ENCODE assay signal across 8 cellular contexts in genomic region chr12:39441189-39441962, GRCh38. TPM values are rescaled to one million over a fixed set of nuclear protein-coding genes. Genes with fewer than 3 reads are reported as not detected.
DNase-seq lines count a peak whose midpoint lies in the region; ATAC-seq and TF ChIP-seq lines count a peak whose summit lies in the region.

No MANE protein-coding gene starts in this region.

- no peak for TF ChIP-seq EP300 in tibial nerve (IDR thresholded peaks at IDR 0.05)

- peak overlapping the region; percentile 91 for H3K4me3 ChIP-seq in adipocyte (ENCODE audit: low read length)
- H3K4me3 ChIP-seq in liver (ENCODE audit: low read depth in 1 of 3, low read length in 3 of 3), result peak overlapping the region; percentile 85 to 98 (median 90)
- peak overlapping the region in 2 of 4 donors; percentile 83 for H3K4me3 ChIP-seq in tibial nerve

- 52% methylated on average over 5 of the region's 5 CpGs for WGBS in liver
- 59 to 62% methylated on average over 5 of the region's 5 CpGs for WGBS in tibial nerve, 2 donors

- H3K27ac Mint-ChIP-seq in activated naive CD4-positive, alpha-beta T cell treated with anti-CD3 and anti-CD28 coated beads, Interleukin-2, amount 10 ng/mL, durations not matched to agents 7 days and 5 days, result no peak overlapping the region
- H3K27ac Mint-ChIP-seq in activated naive CD4-positive, alpha-beta T cell treated with anti-CD3 and anti-CD28 coated beads, Interleukin-2, amount 50 U/mL, for 72 hours, result peak overlapping the region in 1 of 2 donors; percentile 89

- peak overlapping the region; percentile 82 for H3K9ac ChIP-seq in adipocyte (ENCODE audit: low read length)
- peak overlapping the region; percentile 82 to 94 for H3K9ac ChIP-seq in liver (ENCODE audit: low read depth in 1 of 2, low read length in 2 of 2)

- DNase-seq in activated naive CD4-positive, alpha-beta T cell treated with anti-CD3 and anti-CD28 coated beads, Interleukin-2, amount 10 ng/mL, durations not matched to agents 7 days and 5 days, result no peak
- no peak for DNase-seq in activated naive CD4-positive, alpha-beta T cell treated with anti-CD3 and anti-CD28 coated beads, Interleukin-2, amount 50 U/mL, for 72 hours (ENCODE audit: low spot score in 2 of 2)
- DNase-seq in adipocyte (ENCODE audit: low read depth), result no peak
- no peak for DNase-seq in tibial nerve (ENCODE audit: low spot score in 2 of 2)
- DNase-seq in islet precursor cell, result no peak
- DNase-seq in NK-92 (lab: John Stamatoyannopoulos, UW; ENCODE audit: unreplicated experiment), result no peak

- H3K27ac ChIP-seq in liver (ENCODE audit: low read depth in 1 of 2, low read length in 2 of 2), result peak overlapping the region; percentile 90 to 92
- peak overlapping the region in 3 of 4 donors; percentile 84 to 93 (median 89) for H3K27ac ChIP-seq in tibial nerve

- CTCF ChIA-PET in activated naive CD4-positive, alpha-beta T cell treated with anti-CD3 and anti-CD28 coated beads, Interleukin-2, amount 10 ng/mL, durations not matched to agents 7 days and 5 days (lab: Charles Lee), result no interaction called here

- no peak for ATAC-seq in activated naive CD4-positive, alpha-beta T cell treated with anti-CD3 and anti-CD28 coated beads, Interleukin-2, amount 50 U/mL, for 72 hours
- ATAC-seq in GM21786 (IDR thresholded peaks at IDR 0.05; ENCODE audit: unreplicated experiment), result no peak

- H3K9me3 Mint-ChIP-seq in activated naive CD4-positive, alpha-beta T cell treated with anti-CD3 and anti-CD28 coated beads, Interleukin-2, amount 10 ng/mL, durations not matched to agents 7 days and 5 days, result no peaks in the 10 kb centered on the region
- no peaks in the 10 kb centered on the region for H3K9me3 Mint-ChIP-seq in activated naive CD4-positive, alpha-beta T cell treated with anti-CD3 and anti-CD28 coated beads, Interleukin-2, amount 50 U/mL, for 72 hours

- TF ChIP-seq CTCF in liver (IDR thresholded peaks at IDR 0.05; ENCODE audit: low read depth, low read length, missing input control) (no peak), tibial nerve (IDR thresholded peaks at IDR 0.05) (no peak)

- peaks cover 23% of the 10 kb centered on the region for H3K4me1 Mint-ChIP-seq in activated naive CD4-positive, alpha-beta T cell treated with anti-CD3 and anti-CD28 coated beads, Interleukin-2, amount 10 ng/mL, durations not matched to agents 7 days and 5 days

- H3K27me3 ChIP-seq in adipocyte (replicated peaks; ENCODE audit: control insufficient read depth, insufficient read depth, low read length) (no peaks in the 10 kb centered on the region), liver (ENCODE audit: control insufficient read depth in 4 of 4, insufficient read depth in 4 of 4, low read length in 3 of 4) (no peaks in the 10 kb centered on the region), tibial nerve (no peaks in the 10 kb centered on the region)

- H3K36me3 Mint-ChIP-seq in activated naive CD4-positive, alpha-beta T cell treated with anti-CD3 and anti-CD28 coated beads, Interleukin-2, amount 10 ng/mL, durations not matched to agents 7 days and 5 days, result peaks cover 1% of the 10 kb centered on the region
- peaks cover 5 to 6% of the 10 kb centered on the region in 2 donors for H3K36me3 Mint-ChIP-seq in activated naive CD4-positive, alpha-beta T cell treated with anti-CD3 and anti-CD28 coated beads, Interleukin-2, amount 50 U/mL, for 72 hours

- no peaks in the 10 kb centered on the region for H3K36me3 ChIP-seq in adipocyte (ENCODE audit: control insufficient read depth, insufficient read depth, low read length, severe bottlenecking)
- H3K36me3 ChIP-seq in liver (ENCODE audit: control insufficient read depth in 4 of 4, insufficient read depth in 3 of 4, low read depth in 1 of 4, low read length in 3 of 4), result no peaks in the 10 kb centered on the region
- H3K36me3 ChIP-seq in tibial nerve, result no peaks in the 10 kb centered on the region

- H3K4me1 ChIP-seq in adipocyte (ENCODE audit: control insufficient read depth, insufficient read depth, low read length) (peaks cover 12% of the 10 kb centered on the region), liver (ENCODE audit: control insufficient read depth in 4 of 4, insufficient read depth in 4 of 4, low read length in 3 of 4) (peaks cover 2 to 37% (median 12%) of the 10 kb centered on the region in 4 donors), tibial nerve (peaks cover 0 to 22% (median 16%) of the 10 kb centered on the region in 4 donors)

- no peak for TF ChIP-seq RAD21 in liver (IDR thresholded peaks at IDR 0.05)

- H3K4me3 Mint-ChIP-seq in activated naive CD4-positive, alpha-beta T cell treated with anti-CD3 and anti-CD28 coated beads, Interleukin-2, amount 10 ng/mL, durations not matched to agents 7 days and 5 days, result peak overlapping the region; percentile 80

- TF ChIP-seq POLR2A in tibial nerve (IDR thresholded peaks at IDR 0.05), result no peak

- H3K9me3 ChIP-seq in adipocyte (ENCODE audit: control insufficient read depth, low read length) (no peaks in the 10 kb centered on the region), liver (ENCODE audit: control insufficient read depth in 4 of 4, low read length in 3 of 4) (no peaks in the 10 kb centered on the region), tibial nerve (no peaks in the 10 kb centered on the region)

- H3K27me3 Mint-ChIP-seq in activated naive CD4-positive, alpha-beta T cell treated with anti-CD3 and anti-CD28 coated beads, Interleukin-2, amount 10 ng/mL, durations not matched to agents 7 days and 5 days, result peaks cover 15% of the 10 kb centered on the region

TF ChIP-seq in liver, 16 proteins besides CTCF, POLR2A, EP300 and RAD21:
- TF ChIP-seq TAF1 (conservative IDR thresholded peaks at IDR 0.05), result no peak
- no peak for TF ChIP-seq GABPA (IDR thresholded peaks at IDR 0.05 in 1 of 2, conservative IDR thresholded peaks at IDR 0.05 in 1 of 2)
TF ChIP-seq in liver: peak in this region for 0.

RNA-seq across cellular contexts. Expression of gene KIF21A, which starts 1.5 kb away (rescaled TPM):
- 10 to 100 TPM; 16.1 to 16.8 TPM for total RNA-seq in activated naive CD4-positive, alpha-beta T cell treated with anti-CD3 and anti-CD28 coated beads, Interleukin-2, amount 50 U/mL, for 72 hours
- total RNA-seq in liver, result 10 to 100 TPM in 1 of 2 donors, 1 to 10 TPM in 1; 9.1 to 47.4 TPM
- polyA plus RNA-seq in liver, result 10 to 100 TPM; 13.8 to 28.3 TPM
- total RNA-seq in tibial nerve, result 10 to 100 TPM; 13.5 to 56.6 (median 30.2) TPM
